In genomic region chr11:8914661-8915018, GRCh38 we compare ENCODE assay signal across 2 cellular contexts.
TF ChIP-seq lines count a peak whose summit lies in the region.

No MANE protein-coding gene starts in this region.

TF ChIP-seq in HepG2, 621 proteins besides CTCF, POLR2A, EP300 and RAD21:
- TF ChIP-seq ATRX (CRISPR knock-in tag; IDR thresholded peaks at IDR 0.05; ENCODE audit: borderline replicate concordance) (no peak), ZNF501 (CRISPR knock-in tag; IDR thresholded peaks at IDR 0.05) (0 out of 2 replicates have a peak, but pooled peaks have one; percentile 0), RFX1 (IDR thresholded peaks at IDR 0.05) (no peak), ZNF441 (CRISPR knock-in tag; IDR thresholded peaks at IDR 0.05; ENCODE audit: borderline replicate concordance) (no peak), ZNF292 (CRISPR knock-in tag; IDR thresholded peaks at IDR 0.05; ENCODE audit: borderline replicate concordance, low read depth) (no peak), ZNF784 (CRISPR knock-in tag; IDR thresholded peaks at IDR 0.05; ENCODE audit: borderline replicate concordance) (no peak)

TF ChIP-seq in K562, 482 proteins besides CTCF, POLR2A, EP300 and RAD21:
- TF ChIP-seq BRF2 (IDR thresholded peaks at IDR 0.05; ENCODE audit: borderline replicate concordance, insufficient read depth, insufficient read length) (no peak), ZFX (CRISPR knock-in tag; IDR thresholded peaks at IDR 0.05) (no peak), MNT (conservative IDR thresholded peaks at IDR 0.05) (no peak), ZKSCAN3 (CRISPR knock-in tag; IDR thresholded peaks at IDR 0.05) (no peak), SRSF7 (optimal IDR thresholded peaks at IDR 0.05; ENCODE audit: low read depth, low read length) (no peak), SNIP1 (IDR thresholded peaks at IDR 0.05; ENCODE audit: low read depth) (no peak), UBTF (IDR thresholded peaks at IDR 0.05; ENCODE audit: borderline replicate concordance in 1 of 2, low read depth in 2 of 2, low read length in 2 of 2) (no peak), KDM1A (IDR thresholded peaks at IDR 0.05) (no peak), ZNF76 (CRISPR knock-in tag; IDR thresholded peaks at IDR 0.05; ENCODE audit: borderline replicate concordance) (no peak), CSDE1 (IDR thresholded peaks at IDR 0.05) (no peak), ZNF184 (CRISPR knock-in tag; IDR thresholded peaks at IDR 0.05) (no peak), ZNF444 (CRISPR knock-in tag; IDR thresholded peaks at IDR 0.05) (no peak), PBX2 (CRISPR knock-in tag; IDR thresholded peaks at IDR 0.05; ENCODE audit: low read depth) (no peak), PBX2 (tag; conservative IDR thresholded peaks at IDR 0.05; ENCODE audit: low read depth) (no peak), NONO (IDR thresholded peaks at IDR 0.05; ENCODE audit: low read depth in 2 of 2, low read length in 1 of 2) (no peak), PHTF2 (CRISPR knock-in tag; IDR thresholded peaks at IDR 0.05) (no peak)
